1 cellular context compared by ENCODE assay signal in the genomic region with DNA sequence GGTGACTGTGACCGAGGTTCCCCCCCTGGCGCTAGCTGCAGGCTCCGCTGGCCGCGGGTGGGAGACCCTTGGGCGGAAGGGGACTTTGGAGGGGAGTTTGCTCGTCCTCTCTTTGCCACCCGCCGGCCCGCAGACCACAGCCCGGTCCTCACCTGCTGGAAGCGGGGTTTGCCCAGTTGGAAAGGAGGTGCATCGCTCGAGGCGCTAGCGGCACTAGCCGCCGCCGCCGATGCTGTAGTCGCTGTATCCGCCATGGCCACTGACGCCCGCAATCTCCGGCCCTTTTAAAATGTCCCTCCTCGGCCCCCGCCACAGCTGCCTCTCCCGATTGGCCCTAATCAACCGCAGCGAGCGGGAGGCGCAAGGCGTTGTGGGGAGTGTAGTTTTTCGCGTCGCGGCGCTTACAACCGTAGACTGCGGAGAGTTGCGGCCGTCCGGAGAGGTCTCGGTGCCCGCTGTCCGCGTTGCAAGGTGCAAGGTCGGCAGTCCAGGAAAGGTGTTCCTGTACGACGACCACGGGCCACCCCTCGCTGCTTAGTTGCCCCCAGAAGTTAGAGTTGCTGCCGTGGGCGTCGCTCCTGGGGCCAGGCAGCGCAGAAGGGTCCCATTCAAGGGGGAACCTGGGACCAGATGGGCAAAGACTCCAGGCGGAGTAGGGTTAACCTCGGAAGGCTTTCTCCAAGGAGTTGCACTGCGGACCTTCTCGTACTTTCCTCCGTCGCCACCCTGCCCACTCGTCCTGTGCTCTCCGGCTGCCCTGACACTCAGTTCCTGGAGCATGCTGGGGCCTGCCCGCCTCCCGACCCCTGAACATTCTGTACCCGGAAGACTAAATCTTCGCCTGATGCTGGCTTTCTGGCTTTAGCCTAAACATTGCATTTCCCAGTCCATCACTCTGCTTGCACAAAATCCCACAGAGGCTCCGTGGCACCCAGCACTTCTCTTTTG.
A peak's percentile ranks its signal among the peaks of the same experiment; 100 is the strongest.
TF ChIP-seq lines count a peak whose summit lies in the region.

A gene with protein sequence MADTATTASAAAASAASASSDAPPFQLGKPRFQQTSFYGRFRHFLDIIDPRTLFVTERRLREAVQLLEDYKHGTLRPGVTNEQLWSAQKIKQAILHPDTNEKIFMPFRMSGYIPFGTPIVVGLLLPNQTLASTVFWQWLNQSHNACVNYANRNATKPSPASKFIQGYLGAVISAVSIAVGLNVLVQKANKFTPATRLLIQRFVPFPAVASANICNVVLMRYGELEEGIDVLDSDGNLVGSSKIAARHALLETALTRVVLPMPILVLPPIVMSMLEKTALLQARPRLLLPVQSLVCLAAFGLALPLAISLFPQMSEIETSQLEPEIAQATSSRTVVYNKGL (minus strand): TSS at position 261 of the 948 bp plus-strand sequence. CDS start 7 bp downstream, at position 254.

TF ChIP-seq in HCT116, 20 proteins besides CTCF, POLR2A, EP300 and RAD21 (continued from another document):
- TF ChIP-seq, protein P1, sequence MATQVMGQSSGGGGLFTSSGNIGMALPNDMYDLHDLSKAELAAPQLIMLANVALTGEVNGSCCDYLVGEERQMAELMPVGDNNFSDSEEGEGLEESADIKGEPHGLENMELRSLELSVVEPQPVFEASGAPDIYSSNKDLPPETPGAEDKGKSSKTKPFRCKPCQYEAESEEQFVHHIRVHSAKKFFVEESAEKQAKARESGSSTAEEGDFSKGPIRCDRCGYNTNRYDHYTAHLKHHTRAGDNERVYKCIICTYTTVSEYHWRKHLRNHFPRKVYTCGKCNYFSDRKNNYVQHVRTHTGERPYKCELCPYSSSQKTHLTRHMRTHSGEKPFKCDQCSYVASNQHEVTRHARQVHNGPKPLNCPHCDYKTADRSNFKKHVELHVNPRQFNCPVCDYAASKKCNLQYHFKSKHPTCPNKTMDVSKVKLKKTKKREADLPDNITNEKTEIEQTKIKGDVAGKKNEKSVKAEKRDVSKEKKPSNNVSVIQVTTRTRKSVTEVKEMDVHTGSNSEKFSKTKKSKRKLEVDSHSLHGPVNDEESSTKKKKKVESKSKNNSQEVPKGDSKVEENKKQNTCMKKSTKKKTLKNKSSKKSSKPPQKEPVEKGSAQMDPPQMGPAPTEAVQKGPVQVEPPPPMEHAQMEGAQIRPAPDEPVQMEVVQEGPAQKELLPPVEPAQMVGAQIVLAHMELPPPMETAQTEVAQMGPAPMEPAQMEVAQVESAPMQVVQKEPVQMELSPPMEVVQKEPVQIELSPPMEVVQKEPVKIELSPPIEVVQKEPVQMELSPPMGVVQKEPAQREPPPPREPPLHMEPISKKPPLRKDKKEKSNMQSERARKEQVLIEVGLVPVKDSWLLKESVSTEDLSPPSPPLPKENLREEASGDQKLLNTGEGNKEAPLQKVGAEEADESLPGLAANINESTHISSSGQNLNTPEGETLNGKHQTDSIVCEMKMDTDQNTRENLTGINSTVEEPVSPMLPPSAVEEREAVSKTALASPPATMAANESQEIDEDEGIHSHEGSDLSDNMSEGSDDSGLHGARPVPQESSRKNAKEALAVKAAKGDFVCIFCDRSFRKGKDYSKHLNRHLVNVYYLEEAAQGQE (IDR thresholded peaks at IDR 0.05; ENCODE audit: low read depth): no peak
- no peak for TF ChIP-seq CBX3 (IDR thresholded peaks at IDR 0.05; ENCODE audit: low read depth)
- TF ChIP-seq YY1 (IDR thresholded peaks at IDR 0.05; ENCODE audit: extremely low read depth, insufficient replicate concordance, low read depth, low read length): peak; percentile 89
- TF ChIP-seq ELF1 (IDR thresholded peaks at IDR 0.05; ENCODE audit: borderline replicate concordance, low read depth): no peak; the same call in 1 of the 2 replicates
- TF ChIP-seq FOSL1 (IDR thresholded peaks at IDR 0.05; ENCODE audit: low read depth): no peak
- TF ChIP-seq, protein P2, sequence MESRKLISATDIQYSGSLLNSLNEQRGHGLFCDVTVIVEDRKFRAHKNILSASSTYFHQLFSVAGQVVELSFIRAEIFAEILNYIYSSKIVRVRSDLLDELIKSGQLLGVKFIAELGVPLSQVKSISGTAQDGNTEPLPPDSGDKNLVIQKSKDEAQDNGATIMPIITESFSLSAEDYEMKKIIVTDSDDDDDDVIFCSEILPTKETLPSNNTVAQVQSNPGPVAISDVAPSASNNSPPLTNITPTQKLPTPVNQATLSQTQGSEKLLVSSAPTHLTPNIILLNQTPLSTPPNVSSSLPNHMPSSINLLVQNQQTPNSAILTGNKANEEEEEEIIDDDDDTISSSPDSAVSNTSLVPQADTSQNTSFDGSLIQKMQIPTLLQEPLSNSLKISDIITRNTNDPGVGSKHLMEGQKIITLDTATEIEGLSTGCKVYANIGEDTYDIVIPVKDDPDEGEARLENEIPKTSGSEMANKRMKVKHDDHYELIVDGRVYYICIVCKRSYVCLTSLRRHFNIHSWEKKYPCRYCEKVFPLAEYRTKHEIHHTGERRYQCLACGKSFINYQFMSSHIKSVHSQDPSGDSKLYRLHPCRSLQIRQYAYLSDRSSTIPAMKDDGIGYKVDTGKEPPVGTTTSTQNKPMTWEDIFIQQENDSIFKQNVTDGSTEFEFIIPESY (IDR thresholded peaks at IDR 0.05; ENCODE audit: extremely low read depth, insufficient replicate concordance, low read length): peak; percentile 62
- no peak for TF ChIP-seq SIN3A (IDR thresholded peaks at IDR 0.05; ENCODE audit: low read depth)
- no peak for TF ChIP-seq CEBPB (IDR thresholded peaks at IDR 0.05; ENCODE audit: low read depth)
- TF ChIP-seq, protein P3, sequence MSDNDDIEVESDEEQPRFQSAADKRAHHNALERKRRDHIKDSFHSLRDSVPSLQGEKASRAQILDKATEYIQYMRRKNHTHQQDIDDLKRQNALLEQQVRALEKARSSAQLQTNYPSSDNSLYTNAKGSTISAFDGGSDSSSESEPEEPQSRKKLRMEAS (IDR thresholded peaks at IDR 0.05): no peak
- TF ChIP-seq POLR2AphosphoS5 (IDR thresholded peaks at IDR 0.05; ENCODE audit: low read depth, low read length): peak; percentile 74
- TF ChIP-seq ZNF274 (IDR thresholded peaks at IDR 0.05; ENCODE audit: low read depth, low read length): no peak
- TF ChIP-seq, protein P4, sequence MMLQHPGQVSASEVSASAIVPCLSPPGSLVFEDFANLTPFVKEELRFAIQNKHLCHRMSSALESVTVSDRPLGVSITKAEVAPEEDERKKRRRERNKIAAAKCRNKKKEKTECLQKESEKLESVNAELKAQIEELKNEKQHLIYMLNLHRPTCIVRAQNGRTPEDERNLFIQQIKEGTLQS (IDR thresholded peaks at IDR 0.05): no peak
- no peak for TF ChIP-seq EZH2 (IDR thresholded peaks at IDR 0.05)
- no peak for TF ChIP-seq TCF7L2 (IDR thresholded peaks at IDR 0.05; ENCODE audit: borderline replicate concordance, extremely low read depth, insufficient read depth, insufficient read length)
TF ChIP-seq in HCT116: peak in this region for 5.
